ENCODE assay signal across 1 cellular context in genomic region chr1:50978144-50978851, GRCh38.
A peak's percentile ranks its signal among the peaks of the same experiment; 100 is the strongest.
TF ChIP-seq lines count a peak whose summit lies in the region.

No MANE protein-coding gene starts in this region.

TF ChIP-seq in K562, 482 proteins besides CTCF, POLR2A, EP300 and RAD21 (continued from another document and continues in another):
- TF ChIP-seq ZNF398 (CRISPR knock-in tag; IDR thresholded peaks at IDR 0.05) (no peak), ZBTB11 (CRISPR knock-in tag; IDR thresholded peaks at IDR 0.05) (0 out of 6 replicates have a peak, but pooled peaks of 1 of the 3 experiments have one; percentile 8), GTF2E2 (tag; IDR thresholded peaks at IDR 0.05) (peak; percentile 42), ERF (CRISPR knock-in tag; IDR thresholded peaks at IDR 0.05) (no peak), MEF2D (tag; conservative IDR thresholded peaks at IDR 0.05; ENCODE audit: low read depth) (no peak), ZNF134 (CRISPR knock-in tag; conservative IDR thresholded peaks at IDR 0.05) (no peak), NONO (IDR thresholded peaks at IDR 0.05; ENCODE audit: low read depth in 2 of 2, low read length in 1 of 2) (peak in 1 of 2 experiments; percentile 50; a peak in 2 of 4 replicates), NRF1 (conservative IDR thresholded peaks at IDR 0.05 in 1 of 2, IDR thresholded peaks at IDR 0.05 in 1 of 2) (no peak), MEIS2 (IDR thresholded peaks at IDR 0.05; ENCODE audit: partially characterized antibody) (peak; percentile 48), KLF13 (tag; IDR thresholded peaks at IDR 0.05; ENCODE audit: borderline replicate concordance, low read depth) (peak; percentile 47; the same call in 1 of the 2 replicates), NR3C1 (CRISPR knock-in tag; IDR thresholded peaks at IDR 0.05) (no peak), SNRNP70 (optimal IDR thresholded peaks at IDR 0.05; ENCODE audit: low read depth, low read length) (no peak), ATF3 (IDR thresholded peaks at IDR 0.05) (no peak), ATF3 (CRISPR knock-in tag; conservative IDR thresholded peaks at IDR 0.05) (no peak), CREB5 (CRISPR knock-in tag; IDR thresholded peaks at IDR 0.05) (no peak), ZNF408 (CRISPR knock-in tag; IDR thresholded peaks at IDR 0.05; ENCODE audit: low read depth) (no peak), POLR2H (tag; IDR thresholded peaks at IDR 0.05; ENCODE audit: low read depth) (no peak; the same call in 1 of the 2 replicates), KAT2B (IDR thresholded peaks at IDR 0.05; ENCODE audit: low read depth, low read length) (no peak), ZNF740 (CRISPR knock-in tag; IDR thresholded peaks at IDR 0.05) (peak; percentile 94), ZNF740 (tag; IDR thresholded peaks at IDR 0.05) (peak; percentile 34 to 65; a peak in 1 of 4 replicates), ZFP1 (CRISPR knock-in tag; IDR thresholded peaks at IDR 0.05) (no peak), TCFL5 (CRISPR knock-in tag; conservative IDR thresholded peaks at IDR 0.05) (no peak), ARID1B (IDR thresholded peaks at IDR 0.05) (no peak), RBFOX2 (IDR thresholded peaks at IDR 0.05; ENCODE audit: low read depth, low read length) (peak; percentile 91), TARDBP (IDR thresholded peaks at IDR 0.05) (no peak), U2AF2 (optimal IDR thresholded peaks at IDR 0.05; ENCODE audit: low read depth, low read length) (no peak), ADNP (tag; IDR thresholded peaks at IDR 0.05) (no peak), CGGBP1 (CRISPR knock-in tag; IDR thresholded peaks at IDR 0.05) (no peak), HMGN3 (IDR thresholded peaks at IDR 0.05; ENCODE audit: borderline replicate concordance, extremely low read depth, insufficient read length, low read depth, low read length) (peak; percentile 35), THRB (CRISPR knock-in tag; conservative IDR thresholded peaks at IDR 0.05) (no peak), DEAF1 (CRISPR knock-in tag; IDR thresholded peaks at IDR 0.05) (no peak), ATF7 (IDR thresholded peaks at IDR 0.05) (peak; percentile 58; the same call in 1 of the 2 replicates), ZNF589 (CRISPR knock-in tag; IDR thresholded peaks at IDR 0.05; ENCODE audit: low read depth) (peak; percentile 53; the same call in 1 of the 2 replicates), ZNF212 (CRISPR knock-in tag; IDR thresholded peaks at IDR 0.05) (no peak), TBP (optimal IDR thresholded peaks at IDR 0.05; ENCODE audit: low read depth, low read length) (peak; percentile 48), MECOM (CRISPR knock-in tag; IDR thresholded peaks at IDR 0.05) (no peak), POLR3G (IDR thresholded peaks at IDR 0.05; ENCODE audit: extremely low read depth, insufficient read length, insufficient replicate concordance) (no peak), RBM25 (IDR thresholded peaks at IDR 0.05; ENCODE audit: low read depth, low read length, severe bottlenecking) (no peak), ZC3H11A (IDR thresholded peaks at IDR 0.05; ENCODE audit: low read depth, low read length) (no peak), ETS2 (tag; IDR thresholded peaks at IDR 0.05; ENCODE audit: borderline replicate concordance, poor library complexity, severe bottlenecking) (no peak), CHD1 (IDR thresholded peaks at IDR 0.05; ENCODE audit: low read length) (peak; percentile 28), ZNF655 (CRISPR knock-in tag; IDR thresholded peaks at IDR 0.05) (no peak), SAFB (IDR thresholded peaks at IDR 0.05; ENCODE audit: borderline replicate concordance, low read depth, low read length) (no peak), KDM5B (IDR thresholded peaks at IDR 0.05; ENCODE audit: insufficient replicate concordance, low read depth, low read length) (peak; percentile 75), AFF1 (IDR thresholded peaks at IDR 0.05; ENCODE audit: low read depth in 1 of 2, partially characterized antibody in 2 of 2) (peak in 1 of 2 experiments; percentile 42), SRF (CRISPR knock-in tag; IDR thresholded peaks at IDR 0.05) (peak in 1 of 2 experiments; percentile 58; a peak in 1 of 4 replicates), TAL1 (IDR thresholded peaks at IDR 0.05) (no peak), TAF9B (IDR thresholded peaks at IDR 0.05; ENCODE audit: partially characterized antibody) (peak; percentile 9)
